Comparison of ENCODE assay signal across 25 cellular contexts in the genomic region with DNA sequence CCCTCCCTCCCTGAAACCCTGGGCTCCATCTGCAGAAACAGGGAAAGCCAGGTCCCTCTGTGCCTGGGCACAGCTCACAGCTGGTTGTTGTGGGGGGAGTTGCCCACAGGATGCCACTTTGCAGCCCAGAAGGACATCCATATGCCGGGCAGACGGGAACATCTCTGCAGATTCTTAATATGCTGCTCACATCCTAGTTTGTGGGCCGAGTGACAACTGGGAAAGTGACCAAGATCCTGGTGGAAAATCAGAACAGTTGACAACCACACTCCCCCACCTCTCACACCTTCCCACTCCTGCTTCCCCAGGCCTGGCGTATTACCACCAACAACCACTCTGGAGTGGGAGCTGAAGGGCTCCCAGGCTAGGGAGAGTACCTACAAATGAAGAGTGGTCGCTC. TPM values are rescaled to one million over a fixed set of nuclear protein-coding genes. Genes with fewer than 3 reads are reported as not detected.
"Had no signal": no experiment of that assay in that cellular context is flagged by ENCODE, and none has a peak within 500 bp of the region (broad histone marks: within the 10 kb centered on the region; RNA-seq: fewer than 3 reads in every experiment).

No MANE protein-coding gene starts in this region.

- H3K27ac ChIP-seq: coronary artery, epithelial cell of prostate, lower lobe of right lung, neural progenitor cell, ovary, transverse colon, VCaP had no signal

- H3K36me3 ChIP-seq: lower lobe of right lung, neural progenitor cell, ovary, transverse colon had no signal

- ATAC-seq: activated CD4-positive, CD25-positive, alpha-beta regulatory T cell treated with anti-CD3 and anti-CD28 coated beads, Interleukin-2, amount 50 U/mL, for 24 hours; activated CD8-positive, alpha-beta memory T cell treated with anti-CD3 and anti-CD28 coated beads, Interleukin-2, amount 10 ng/mL, durations not matched to agents 7 days and 5 days; left lobe of liver; lower lobe of right lung; naive thymus-derived CD4-positive, alpha-beta T cell; right cardiac atrium had no signal

- DNase-seq: activated CD4-positive, alpha-beta memory T cell treated with anti-CD3 and anti-CD28 coated beads, Interleukin-2, amount 10 ng/mL, durations not matched to agents 7 days and 5 days; activated CD4-positive, alpha-beta T cell treated with anti-CD3 and anti-CD28 coated beads, Interleukin-2, amount 10 ng/mL, durations not matched to agents 24 days and 14 days; activated CD8-positive, alpha-beta memory T cell treated with anti-CD3 and anti-CD28 coated beads, Interleukin-2, amount 10 ng/mL, durations not matched to agents 7 days and 5 days; activated effector memory CD4-positive, alpha-beta T cell treated with anti-CD3 and anti-CD28 coated beads, Interleukin-2, amount 50 U/mL, for 16 hours; activated T-cell treated with anti-CD3 and anti-CD28 coated beads for 4 hours; aorta; foreskin melanocyte; lower lobe of right lung; naive thymus-derived CD4-positive, alpha-beta T cell; ovary; right cardiac atrium; stimulated activated CD4-positive, alpha-beta T cell treated with anti-CD3 and anti-CD28 coated beads, Interleukin-12 subunit alpha, Interleukin-12 subunit beta, amount 100 ng/mL, for 4 hours; stimulated activated CD4-positive, alpha-beta T cell treated with anti-CD3 and anti-CD28 coated beads, Interleukin-4, amount 100 ng/mL, for 4 hours; transverse colon had no signal

- H3K4me3 ChIP-seq: coronary artery, lower lobe of right lung, neural progenitor cell, ovary, transverse colon had no signal

- H3K4me1 ChIP-seq: lower lobe of right lung, neural progenitor cell, transverse colon had no signal

- H3K9me3 ChIP-seq: lower lobe of right lung, ovary, transverse colon had no signal

- H3K27me3 ChIP-seq: neural progenitor cell, ovary, transverse colon had no signal

RNA-seq across cellular contexts. Expression of a gene that starts 7.3 kb away (rescaled TPM):
- total RNA-seq: activated CD4-positive, alpha-beta memory T cell treated with anti-CD3 and anti-CD28 coated beads, Interleukin-2, amount 10 ng/mL, durations not matched to agents 7 days and 5 days; activated CD4-positive, alpha-beta T cell treated with anti-CD3 and anti-CD28 coated beads, Interleukin-2, amount 10 ng/mL, durations not matched to agents 24 days and 14 days; activated CD8-positive, alpha-beta memory T cell treated with anti-CD3 and anti-CD28 coated beads, Interleukin-2, amount 10 ng/mL, durations not matched to agents 7 days and 5 days; aorta; kidney epithelial cell; mesenteric fat pad; naive thymus-derived CD4-positive, alpha-beta T cell; pulmonary artery endothelial cell; right cardiac atrium; T-helper 2 cell treated with Interferon-gamma antibody and Interleukin-4, amounts not matched to agents 100 ng/mL and 5 ng/mL, for 36 hours; temporal lobe; transverse colon had no signal
